ENCODE assay signal across 18 cellular contexts in the genomic region with DNA sequence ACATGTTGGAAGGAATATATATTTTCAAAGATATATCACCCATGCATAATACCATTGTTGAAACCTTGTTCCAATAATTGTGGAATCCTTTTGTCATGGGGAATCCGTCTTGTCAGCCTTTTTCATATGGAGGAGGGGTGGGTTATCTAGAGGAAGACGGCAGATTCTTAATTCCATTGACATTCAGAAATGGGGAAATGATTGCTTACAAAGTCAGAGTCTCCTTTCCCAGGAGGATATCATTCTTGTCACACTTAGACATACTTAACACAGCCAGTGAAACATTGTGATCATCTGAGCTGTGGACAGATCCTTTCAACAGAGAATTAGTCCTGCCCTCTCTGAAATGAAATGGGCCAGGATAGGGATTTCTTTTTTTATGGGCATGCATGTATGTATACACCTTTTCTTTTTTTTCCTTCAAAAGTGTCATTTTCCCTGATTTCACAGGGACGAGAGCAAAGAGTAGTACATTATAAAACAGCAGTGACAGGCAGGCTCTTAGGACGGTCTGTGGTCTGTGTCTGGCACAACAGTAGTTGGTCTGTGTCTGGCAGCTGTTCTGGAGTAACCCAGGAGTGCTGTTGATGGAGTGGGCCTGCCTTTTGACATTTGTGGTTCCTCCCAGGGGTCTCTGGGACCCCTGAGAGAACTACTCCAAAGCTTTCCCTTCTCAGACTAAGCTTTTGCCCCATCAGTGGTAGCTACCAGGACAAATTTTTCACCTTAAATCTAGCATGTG. TPM values are rescaled to one million over a fixed set of nuclear protein-coding genes. Genes with fewer than 3 reads are reported as not detected.
DNase-seq lines count a peak whose midpoint lies in the region; ATAC-seq, FAIRE-seq and TF ChIP-seq lines count a peak whose summit lies in the region.
"Had no signal": no experiment of that assay in that cellular context is flagged by ENCODE, and none has a peak within 500 bp of the region (broad histone marks: within the 10 kb centered on the region; RNA-seq: fewer than 3 reads in every experiment).

No MANE protein-coding gene starts in this region.

- in situ Hi-C loops in IMR-90 (cut with MboI; ENCODE audit: low sequenced_read_pairs): no loop called here

- no peaks in the 10 kb centered on the region for H3K9me3 Mint-ChIP-seq in glutamatergic neuron (ENCODE audit: unreplicated experiment)
- H3K9me3 Mint-ChIP-seq: CD8-positive, alpha-beta T cell had no signal

- WGBS in A549 (ENCODE audit: missing lambda C conversion rate): 87% methylated on average over 4 of the region's 4 CpGs
- WGBS in IMR-90 (ENCODE audit: extremely low coverage in 2 of 2, insufficient read length in 1 of 2), 2 experiments: no CpG with 5 or more reads among the region's 4 CpGs
- 89 to 92% methylated on average over 4 of the region's 4 CpGs for WGBS in pancreas, 2 donors

- TF ChIP-seq CTCF in A549 (IDR thresholded peaks at IDR 0.05): no peak
- TF ChIP-seq CTCF in IMR-90 (conservative IDR thresholded peaks at IDR 0.05; ENCODE audit: low read depth, low read length): no peak
- TF ChIP-seq CTCF in glutamatergic neuron (IDR thresholded peaks at IDR 0.05; ENCODE audit: partially characterized antibody, unreplicated experiment): no peak
- TF ChIP-seq CTCF in pancreas (IDR thresholded peaks at IDR 0.05): no peak

- H3K36me3 Mint-ChIP-seq in glutamatergic neuron (ENCODE audit: unreplicated experiment): no peaks in the 10 kb centered on the region

- intact Hi-C loops in IMR-90 (cut with micrococcal nuclease): loop anchor here (5.0 kb wide), 1 partner anchor 1142 kb away; no protein-coding TSS in a partner anchor
- intact Hi-C loops in pancreas (cut with DNase I): no loop called here

- H3K4me2 ChIP-seq in A549: no peak overlapping the region
- no peak overlapping the region for H3K4me2 ChIP-seq in IMR-90 (ENCODE audit: low read depth, low read length)

- peaks cover 4% of the 10 kb centered on the region; the same call in 1 of the 2 replicates for H3K9me1 ChIP-seq in IMR-90 (ENCODE audit: insufficient read depth, low read length)

- H3K4me1 ChIP-seq in A549 (no peaks in the 10 kb centered on the region), IMR-90 (ENCODE audit: control insufficient read depth, insufficient read depth, low read length) (no peaks in the 10 kb centered on the region), pancreas (no peaks in the 10 kb centered on the region)

- no peak overlapping the region for H3K18ac ChIP-seq in IMR-90 (ENCODE audit: low read depth, low read length)

- H2BK15ac ChIP-seq in IMR-90 (ENCODE audit: low read depth, low read length): no peak overlapping the region

- H3K14ac ChIP-seq in IMR-90 (replicated peaks; ENCODE audit: low read depth, low read length): no peak overlapping the region

- DNase-seq in A549 (ENCODE audit: low read depth in 1 of 2, low spot score in 1 of 2) (no peak), IMR-90 (no peak), glutamatergic neuron (no peak), myocyte (ENCODE audit: low read depth) (peak; percentile 51), pancreas (no peak), KG1 (lab: John Stamatoyannopoulos, UW) (no peak), hippocampal formation (lab: John Stamatoyannopoulos, UW) (no peak), MV-4-11 (lab: John Stamatoyannopoulos, UW) (no peak)
- DNase-seq: CD8-positive, alpha-beta T cell; COR-L47; DMS153; DMS79 treated with DMSO at 0.1 percent for 48 hours; EL; GOT3 had no signal

- no peak overlapping the region for H3K4ac ChIP-seq in IMR-90 (ENCODE audit: low read depth, low read length)

- H3K27ac ChIP-seq in A549: no peak overlapping the region
- H3K27ac ChIP-seq in IMR-90 (ENCODE audit: insufficient read depth, low read length): no peak overlapping the region
- H3K27ac ChIP-seq in pancreas: no peak overlapping the region

- H4K91ac ChIP-seq in IMR-90 (ENCODE audit: insufficient read depth, low read depth, low read length): no peak overlapping the region

- H2AK9ac ChIP-seq in IMR-90 (replicated peaks; ENCODE audit: low read depth, low read length, poor library complexity): no peak overlapping the region

- no peak overlapping the region for H2BK20ac ChIP-seq in IMR-90 (ENCODE audit: low read depth, low read length)

- peaks cover 8 to 12% of the 10 kb centered on the region in 2 experiments; a peak in 2 of 4 replicates for H3K79me1 ChIP-seq in IMR-90 (ENCODE audit: low read depth in 1 of 2, low read length in 2 of 2)

- no peak overlapping the region for H2AFZ ChIP-seq in IMR-90 (replicated peaks; ENCODE audit: low read length, poor library complexity)

- TF ChIP-seq EP300 in A549 (IDR thresholded peaks at IDR 0.05): no peak

- ATAC-seq in A549 (no peak), IMR-90 (ENCODE audit: low read depth) (no peak), pancreas (no peak)
- ATAC-seq: CD8-positive, alpha-beta T cell had no signal

- no peak overlapping the region for H3K4me3 Mint-ChIP-seq in glutamatergic neuron (ENCODE audit: unreplicated experiment)
- H3K4me3 Mint-ChIP-seq: CD14-positive monocyte; CD8-positive, alpha-beta T cell had no signal

- no peaks in the 10 kb centered on the region for H3K9me3 ChIP-seq in A549
- H3K9me3 ChIP-seq in IMR-90 (ENCODE audit: control insufficient read depth, insufficient read depth, low read length): no peaks in the 10 kb centered on the region
- no peaks in the 10 kb centered on the region for H3K9me3 ChIP-seq in pancreas
- H3K9me3 ChIP-seq: HAP-1 had no signal

- no peak overlapping the region for H2AK5ac ChIP-seq in IMR-90 (ENCODE audit: low read depth, low read length)

- no peak overlapping the region for H3K9ac ChIP-seq in IMR-90 (ENCODE audit: low read depth, low read length)

- POLR2A ChIA-PET in A549 (lab: Yijun Ruan, JAX) (no interaction called here), IMR-90 (lab: Charles Lee; ENCODE audit: unreplicated experiment) (no interaction called here)

- H3K23ac ChIP-seq in IMR-90 (ENCODE audit: low read depth, low read length): no peak overlapping the region

- H4K5ac ChIP-seq in IMR-90 (ENCODE audit: low read depth, low read length): no peak overlapping the region

- dilution Hi-C loops in IMR-90 (cut with HindIII; ENCODE audit: low sequenced_read_pairs, unreplicated experiment): no loop called here

- no peak for TF ChIP-seq RAD21 in A549 (conservative IDR thresholded peaks at IDR 0.05 in 1 of 2, IDR thresholded peaks at IDR 0.05 in 1 of 2)
- no peak for TF ChIP-seq RAD21 in IMR-90 (IDR thresholded peaks at IDR 0.05; ENCODE audit: low read length)

- TF ChIP-seq POLR2A in A549 (IDR thresholded peaks at IDR 0.05; ENCODE audit: low read length) (no peak), IMR-90 (IDR thresholded peaks at IDR 0.05; ENCODE audit: low read depth, low read length) (no peak)

- no peak overlapping the region for H2BK120ac ChIP-seq in IMR-90 (ENCODE audit: low read depth, low read length)

- H3K27me3 Mint-ChIP-seq in glutamatergic neuron (ENCODE audit: unreplicated experiment): no peaks in the 10 kb centered on the region

- H3K4me1 Mint-ChIP-seq in glutamatergic neuron (ENCODE audit: low read depth, unreplicated experiment): peaks cover 5% of the 10 kb centered on the region
- H3K4me1 Mint-ChIP-seq: CD14-positive monocyte had no signal

- CTCF ChIA-PET in A549 (lab: Yijun Ruan, JAX) (interaction anchor here (0.7 to 1.3 kb wide), 6 partner anchors 9 to 736 kb away, joined by 3 to 4 read pairs (median 3); no protein-coding TSS in a partner anchor), IMR-90 (lab: Yijun Ruan, JAX) (interaction anchor here (0.6 to 1.7 kb wide), 2 partner anchors 13 to 348 kb away, joined by 3 to 5 read pairs; no protein-coding TSS in a partner anchor)

- H3K27me3 ChIP-seq in IMR-90 (ENCODE audit: control insufficient read depth, insufficient read depth, low read length) (no peaks in the 10 kb centered on the region), pancreas (no peaks in the 10 kb centered on the region)

- no peak overlapping the region for H3K4me3 ChIP-seq in A549
- no peak overlapping the region for H3K4me3 ChIP-seq in IMR-90 (ENCODE audit: insufficient read depth, low read depth, low read length)
- H3K4me3 ChIP-seq in pancreas: no peak overlapping the region
- H3K4me3 ChIP-seq: HAP-1 had no signal

- no peak overlapping the region for H3K56ac ChIP-seq in IMR-90 (ENCODE audit: extremely low read depth, insufficient read depth, low read length)

- no TSS peak for BruUV-seq in IMR-90 (replicated peaks; lab: Mats Ljungman, UMichigan)

- H4K8ac ChIP-seq in IMR-90 (ENCODE audit: low read depth in 2 of 2, low read length in 2 of 2): no peak overlapping the region

- H4K20me1 ChIP-seq in IMR-90 (ENCODE audit: insufficient read depth, low read length): no peaks in the 10 kb centered on the region; the same call in none of the 2 replicates

- H3K36me3 ChIP-seq in IMR-90 (ENCODE audit: control insufficient read depth, insufficient read depth, low read length) (peaks cover 40% of the 10 kb centered on the region), pancreas (peaks cover 3 to 46% (median 3%) of the 10 kb centered on the region in 3 donors)

- FAIRE-seq in A549 (lab: Jason Lieb, UNC): no peak
- FAIRE-seq in pancreas (lab: Jason Lieb, UNC): no peak
- FAIRE-seq: D721Med, GM12891 had no signal

- peak overlapping the region; percentile 33 for H3K27ac Mint-ChIP-seq in glutamatergic neuron (ENCODE audit: unreplicated experiment)
- H3K27ac Mint-ChIP-seq: CD14-positive monocyte; CD8-positive, alpha-beta T cell had no signal

- no peak overlapping the region for H2BK5ac ChIP-seq in IMR-90 (ENCODE audit: low read depth, low read length, poor library complexity, severe bottlenecking)

TF ChIP-seq in A549, 52 proteins besides CTCF, POLR2A, EP300 and RAD21 (continues in another document):
- no peak for TF ChIP-seq MYC (IDR thresholded peaks at IDR 0.05; ENCODE audit: borderline replicate concordance, low read length)
- TF ChIP-seq HEYL (CRISPR knock-in tag; IDR thresholded peaks at IDR 0.05): no peak
- no peak for TF ChIP-seq HOXB5 (CRISPR knock-in tag; IDR thresholded peaks at IDR 0.05)

TF ChIP-seq in IMR-90, 13 proteins besides CTCF, POLR2A, EP300 and RAD21:
- TF ChIP-seq CEBPB (IDR thresholded peaks at IDR 0.05; ENCODE audit: low read depth, low read length) (no peak), MAFK (IDR thresholded peaks at IDR 0.05; ENCODE audit: low read depth, low read length) (peak; percentile 55)
TF ChIP-seq in IMR-90: peak in this region for 1.

RNA-seq across cellular contexts. Expression of gene VPS13D, which starts 50.1 kb away (rescaled TPM):
- polyA plus RNA-seq in A549 (2011; rRNA removed): 15.9 and 21.0 TPM in 2 replicates
- 5.9 and 7.2 TPM in 2 replicates for polyA plus RNA-seq in A549 (2012; cell fraction: cytosol; rRNA removed)
- 9.0 and 10.8 TPM in 2 replicates for polyA plus RNA-seq in A549 (2012; cell fraction: nucleus; rRNA removed)
- 5.4 to 6.7 TPM (median 6.1 TPM) in 3 replicates for polyA plus RNA-seq in A549 (2017; fragmentation: RNase III; extraction: RNeasy Plus Mini Kit Qiagen cat#74134 plus additional on column Dnase treatment)
- polyA minus RNA-seq in A549 (2011; rRNA and poly(A)+ RNA removed): 39.5 and 47.8 TPM in 2 replicates
- 16.3 and 18.1 TPM in 2 replicates for total RNA-seq in IMR-90 (2012; rRNA removed)
- 8.1 and 9.0 TPM in 2 replicates for polyA plus RNA-seq in IMR-90 (2012; rRNA removed)
- 5.3 and 6.3 TPM in 2 replicates for polyA plus RNA-seq in IMR-90 (2012; cell fraction: cytosol; rRNA removed)
- polyA plus RNA-seq in IMR-90 (2012; cell fraction: nucleus; rRNA removed; ENCODE audit: low replicate concordance): 8.3 and 19.1 TPM in 2 replicates
- 32.8 TPM for total RNA-seq in glutamatergic neuron (ENCODE audit: unreplicated experiment)
- total RNA-seq in myocyte: 19.2 and 23.0 TPM in 2 replicates
- polyA plus RNA-seq in myocyte (2012): 12.6 TPM
- 10 to 100 TPM; 23.0 to 39.0 (median 25.6) TPM for total RNA-seq in pancreas
- 10 to 100 TPM; 13.7 to 16.8 TPM for polyA plus RNA-seq in pancreas
